Comparison of ENCODE assay signal across 18 cellular contexts in the genomic region with DNA sequence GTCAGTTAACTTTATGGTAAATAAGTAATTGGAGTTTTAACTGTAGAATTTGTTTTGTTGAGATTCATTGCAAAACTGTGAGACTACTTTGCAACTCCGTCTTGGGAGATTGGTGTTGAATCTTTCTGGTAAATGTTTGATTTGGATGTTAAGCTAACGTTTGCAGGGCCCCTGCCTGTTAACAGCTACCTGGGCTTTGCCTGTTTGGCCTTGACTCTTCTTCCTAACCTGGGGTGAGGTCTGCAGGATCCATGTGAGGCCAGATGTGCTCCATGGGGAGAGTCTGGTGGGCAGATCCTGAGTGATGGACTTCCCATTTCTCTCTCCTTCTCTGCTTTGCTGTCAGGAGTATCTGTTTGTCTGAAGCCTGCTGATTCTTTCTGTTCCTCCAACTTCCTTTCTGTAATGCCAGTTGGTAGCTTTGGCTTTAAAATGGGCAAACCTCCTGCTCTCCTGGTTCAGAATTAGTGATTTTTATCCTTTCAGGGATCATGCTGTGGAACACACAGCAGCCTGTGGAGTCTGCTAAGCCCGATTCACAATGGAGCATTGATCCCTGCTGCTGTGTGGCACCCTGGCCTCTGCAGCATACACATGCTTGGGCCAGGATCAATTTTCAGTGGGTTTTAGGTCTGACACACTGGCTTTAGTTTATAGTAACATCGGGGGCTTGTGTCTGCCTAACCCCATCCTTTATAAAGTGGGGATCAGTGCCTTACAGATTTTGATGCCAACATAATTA. TPM values are rescaled to one million over a fixed set of nuclear protein-coding genes. Genes with fewer than 3 reads are reported as not detected.
DNase-seq lines count a peak whose midpoint lies in the region; ATAC-seq and TF ChIP-seq lines count a peak whose summit lies in the region.
"Had no signal": no experiment of that assay in that cellular context is flagged by ENCODE, and none has a peak within 500 bp of the region (broad histone marks: within the 10 kb centered on the region; RNA-seq: fewer than 3 reads in every experiment).

No MANE protein-coding gene starts in this region.

- TF ChIP-seq CTCF in left ventricle myocardium inferior (IDR thresholded peaks at IDR 0.05; ENCODE audit: borderline replicate concordance) (no peak), endodermal cell (conservative IDR thresholded peaks at IDR 0.05) (no peak), PC-3 (conservative IDR thresholded peaks at IDR 0.05; ENCODE audit: low read depth, low read length) (no peak)

- no peaks in the 10 kb centered on the region for H4K20me1 ChIP-seq in PC-3 (ENCODE audit: low read length)

- H3K23ac ChIP-seq in mesenchymal stem cell (ENCODE audit: low read length in 2 of 2): no peak overlapping the region

- H4K8ac ChIP-seq in mesenchymal stem cell (ENCODE audit: low read length): no peak overlapping the region

- H2BK5ac ChIP-seq in mesenchymal stem cell (ENCODE audit: low read depth, low read length, poor library complexity, severe bottlenecking): no peak overlapping the region

- 49 to 89% methylated on average over 2 to 4 of the region's 4 CpGs for WGBS in endodermal cell (ENCODE audit: insufficient coverage in 1 of 2, insufficient read length in 1 of 2), 2 experiments
- WGBS in mesenchymal stem cell: 81% methylated on average over 3 of the region's 4 CpGs

- H3K18ac ChIP-seq in mesenchymal stem cell (ENCODE audit: low read depth in 1 of 2, low read length in 2 of 2): no peak overlapping the region

- H2AK5ac ChIP-seq in mesenchymal stem cell (ENCODE audit: low read length, severe bottlenecking): peak overlapping the region; percentile 82

- H2BK15ac ChIP-seq in mesenchymal stem cell (ENCODE audit: low read depth, poor library complexity, severe bottlenecking): no peak overlapping the region

- H3K4me2 ChIP-seq in mesenchymal stem cell (ENCODE audit: low read length, poor library complexity, severe bottlenecking) (peak overlapping the region; percentile 5), PC-3 (ENCODE audit: low read length) (no peak overlapping the region)

- BruUV-seq in PC-3 (replicated peaks; lab: Mats Ljungman, UMichigan): no TSS peak

- H3K79me2 ChIP-seq in PC-3 (ENCODE audit: low read length): peaks cover 71% of the 10 kb centered on the region

- peaks cover 2% of the 10 kb centered on the region for H3K79me1 ChIP-seq in mesenchymal stem cell (replicated peaks; ENCODE audit: low read length, poor library complexity, severe bottlenecking)

- no peak overlapping the region for H2BK120ac ChIP-seq in mesenchymal stem cell (ENCODE audit: low read depth, low read length)

- no peak overlapping the region for H3K4ac ChIP-seq in mesenchymal stem cell (ENCODE audit: low read depth in 1 of 2, low read length in 2 of 2)

- H3K27ac Mint-ChIP-seq in endodermal cell: peak overlapping the region; percentile 43

- H3K4me1 Mint-ChIP-seq in endodermal cell: peaks cover 79% of the 10 kb centered on the region

- POLR2A ChIA-PET in PC-3 (lab: Charles Lee; ENCODE audit: unreplicated experiment): no interaction called here

- H3K27me3 Mint-ChIP-seq in endodermal cell (ENCODE audit: insufficient read depth): no peaks in the 10 kb centered on the region

- no peak overlapping the region for H4K91ac ChIP-seq in mesenchymal stem cell (ENCODE audit: low read length)

- H3K9me3 Mint-ChIP-seq in endodermal cell: no peaks in the 10 kb centered on the region

- H2AFZ ChIP-seq in mesenchymal stem cell (ENCODE audit: low read depth, low read length) (no peak overlapping the region), PC-3 (ENCODE audit: low read length) (no peak overlapping the region)

- intact Hi-C loops in left ventricle myocardium inferior (cut with micrococcal nuclease): no loop called here
- intact Hi-C loops in cardiac septum (cut with DNase I): no loop called here
- intact Hi-C loops in PC-3 (cut with micrococcal nuclease): no loop called here

- H3K36me3 ChIP-seq in left ventricle myocardium inferior (no peaks in the 10 kb centered on the region), endodermal cell (ENCODE audit: control insufficient read depth, insufficient read depth, low read length) (no peaks in the 10 kb centered on the region), mesenchymal stem cell (ENCODE audit: control insufficient read depth in 1 of 2, insufficient read depth in 2 of 2, low read depth in 1 of 2, low read length in 2 of 2) (no peaks in the 10 kb centered on the region), skeletal muscle tissue (ENCODE audit: control insufficient read depth in 3 of 3, insufficient read depth in 3 of 3, low read length in 3 of 3) (no peaks in the 10 kb centered on the region), PC-3 (ENCODE audit: low read depth, low read length) (no peaks in the 10 kb centered on the region)

- H3K4me3 Mint-ChIP-seq in endodermal cell: no peak overlapping the region

- no peaks in the 10 kb centered on the region for H3K9me2 ChIP-seq in PC-3 (replicated peaks; ENCODE audit: low read length)

- H3K9me3 ChIP-seq in left ventricle myocardium inferior (replicated peaks) (no peaks in the 10 kb centered on the region), endodermal cell (ENCODE audit: control insufficient read depth, low read length) (no peaks in the 10 kb centered on the region), mesenchymal stem cell (ENCODE audit: control insufficient read depth, low read length) (no peaks in the 10 kb centered on the region), skeletal muscle tissue (ENCODE audit: control insufficient read depth in 3 of 3, low read length in 3 of 3) (no peaks in the 10 kb centered on the region), PC-3 (ENCODE audit: low read length) (no peaks in the 10 kb centered on the region)

- no peak overlapping the region for H2BK12ac ChIP-seq in mesenchymal stem cell (ENCODE audit: low read length in 2 of 2)

- CTCF ChIA-PET in PC-3 (lab: Charles Lee): no interaction called here

- H3K4me1 ChIP-seq in left ventricle myocardium inferior (peaks cover 95% of the 10 kb centered on the region), endodermal cell (ENCODE audit: control insufficient read depth, insufficient read depth, low read length) (peaks cover 30% of the 10 kb centered on the region), mesenchymal stem cell (ENCODE audit: control insufficient read depth, insufficient read depth, low read depth, low read length) (peaks cover 36% of the 10 kb centered on the region), skeletal muscle tissue (ENCODE audit: control insufficient read depth in 3 of 3, insufficient read depth in 3 of 3, low read length in 3 of 3) (peaks cover 45 to 62% (median 60%) of the 10 kb centered on the region in 3 donors), PC-3 (ENCODE audit: insufficient read depth, low read length) (peaks cover 23% of the 10 kb centered on the region)

- H3F3A ChIP-seq in PC-3 (ENCODE audit: low read length, unreplicated experiment): no peaks in the 10 kb centered on the region

- H3K27ac ChIP-seq in left ventricle myocardium inferior (replicated peaks): peak overlapping the region; percentile 2
- no peak overlapping the region for H3K27ac ChIP-seq in endodermal cell (ENCODE audit: low read depth, low read length)
- peak overlapping the region; percentile 71 for H3K27ac ChIP-seq in mesenchymal stem cell (ENCODE audit: low read length, poor library complexity, severe bottlenecking)
- H3K27ac ChIP-seq in skeletal muscle tissue (ENCODE audit: low read depth, low read length): no peak overlapping the region
- no peak overlapping the region for H3K27ac ChIP-seq in PC-3 (ENCODE audit: low read length)
- H3K27ac ChIP-seq: 22Rv1, C4-2B had no signal

- H3K36me3 Mint-ChIP-seq in endodermal cell (ENCODE audit: low read depth): no peaks in the 10 kb centered on the region

- no peak overlapping the region for H3K14ac ChIP-seq in mesenchymal stem cell (ENCODE audit: low read length in 2 of 2)

- H3K4me3 ChIP-seq in left ventricle myocardium inferior: no peak overlapping the region
- H3K4me3 ChIP-seq in endodermal cell (ENCODE audit: low read length): no peak overlapping the region
- H3K4me3 ChIP-seq in mesenchymal stem cell (ENCODE audit: insufficient read depth in 1 of 2, low read depth in 1 of 2, low read length in 2 of 2): no peak overlapping the region
- no peak overlapping the region for H3K4me3 ChIP-seq in skeletal muscle tissue (ENCODE audit: low read length in 3 of 3)
- no peak overlapping the region for H3K4me3 ChIP-seq in PC-3 (ENCODE audit: low read length)

- DNase-seq in left ventricle myocardium inferior (no peak), cardiac septum (ENCODE audit: low spot score) (no peak), endodermal cell (no peak), mesenchymal stem cell (no peak), PC-3 (no peak), GM19240 (ENCODE audit: insufficient read length, low spot score) (no peak)
- DNase-seq in activated T-cell treated with anti-CD3 and anti-CD28 coated beads, Interleukin-2, amount 50 U/mL, for 48 hours: no peak
- DNase-seq: AML-193; DMS79 treated with DMSO at 0.1 percent for 48 hours; NCI-H1092 treated with DMSO at 0.1 percent for 48 hours; NCI-H1694; NK-92 treated with Interleukin-12 subunit alpha and Interleukin-12 subunit beta, amount 100 ng/mL, for 24 hours; SHP77 had no signal

- H3K9ac ChIP-seq in endodermal cell (ENCODE audit: extremely low read depth, low read length, poor library complexity, severe bottlenecking): no peak overlapping the region
- no peak overlapping the region for H3K9ac ChIP-seq in mesenchymal stem cell (ENCODE audit: low read length)
- peak overlapping the region in 2 of 3 donors; percentile 46 to 51 for H3K9ac ChIP-seq in skeletal muscle tissue (ENCODE audit: low read depth in 1 of 3, low read length in 3 of 3)
- H3K9ac ChIP-seq in PC-3 (ENCODE audit: low read length): no peak overlapping the region

- no peak for ATAC-seq in PC-3
- ATAC-seq: SK-N-SH treated with all-trans-retinoic acid at 6 μM for 48 hours had no signal

- no peaks in the 10 kb centered on the region for H3K27me3 ChIP-seq in left ventricle myocardium inferior (ENCODE audit: low read depth)
- H3K27me3 ChIP-seq in endodermal cell (ENCODE audit: control insufficient read depth, insufficient read depth, low read length, poor library complexity, severe bottlenecking): no peaks in the 10 kb centered on the region
- no peaks in the 10 kb centered on the region for H3K27me3 ChIP-seq in mesenchymal stem cell (ENCODE audit: control insufficient read depth in 1 of 2, insufficient read depth in 1 of 2, low read length in 2 of 2)
- H3K27me3 ChIP-seq in skeletal muscle tissue (ENCODE audit: control insufficient read depth in 3 of 3, insufficient read depth in 3 of 3, low read length in 3 of 3): no peaks in the 10 kb centered on the region
- no peaks in the 10 kb centered on the region for H3K27me3 ChIP-seq in PC-3 (ENCODE audit: low read length)

RNA-seq across cellular contexts. Expression of a gene that starts 36.3 kb away (rescaled TPM):
- total RNA-seq in left ventricle myocardium inferior: 132 TPM
- total RNA-seq in cardiac septum: 132 TPM
- 10 to 100 TPM; 47.2 to 57.6 TPM for total RNA-seq in endodermal cell
- polyA plus RNA-seq in endodermal cell (2013, experiment 1 of 2): 79.0 TPM
- 78.6 TPM for polyA plus RNA-seq in endodermal cell (2013, experiment 2 of 2)
- 57.5 TPM for polyA plus RNA-seq in mesenchymal stem cell (2013, experiment 1 of 2)
- 57.1 TPM for polyA plus RNA-seq in mesenchymal stem cell (2013, experiment 2 of 2)
- total RNA-seq in skeletal muscle tissue: 68.9 TPM
- total RNA-seq in PC-3 (2014; rRNA removed): 45.6 and 61.3 TPM in 2 replicates
- total RNA-seq: OCI-LY7 had no signal

Comparison
In these comparisons a context has a peak if more than half of its experiments do, and no peak if none do; other contexts are left out.
1. H3K27ac ChIP-seq: peak in left ventricle myocardium inferior (single experiment) and mesenchymal stem cell (single experiment); none in endodermal cell (single experiment), skeletal muscle tissue (single experiment) and PC-3 (single experiment).
2. H3K9ac ChIP-seq: peak in skeletal muscle tissue (2 of 3); none in endodermal cell (single experiment), mesenchymal stem cell (single experiment) and PC-3 (single experiment).